Comparison of ENCODE assay signal across 10 cellular contexts in genomic region chr10:110413903-110414562, GRCh38.
DNase-seq lines count a peak whose midpoint lies in the region; ATAC-seq and TF ChIP-seq lines count a peak whose summit lies in the region.
"Had no signal": no experiment of that assay in that cellular context is flagged by ENCODE, and none has a peak within 500 bp of the region (broad histone marks: within the 10 kb centered on the region; RNA-seq: fewer than 3 reads in every experiment).

No MANE protein-coding gene starts in this region.

- H3K79me2 ChIP-seq in trophoblast cell (ENCODE audit: control insufficient read depth, insufficient read depth, low read length, poor library complexity): no peaks in the 10 kb centered on the region

- no peak overlapping the region for H3K9ac ChIP-seq in trophoblast cell (ENCODE audit: low read length)

- peak overlapping the region; percentile 12 for H3K18ac ChIP-seq in trophoblast cell (ENCODE audit: low read length)

- H3K14ac ChIP-seq in trophoblast cell (ENCODE audit: low read length): peak overlapping the region; percentile 47

- H2AK5ac ChIP-seq in trophoblast cell (ENCODE audit: low read length): no peak overlapping the region

- H3K27ac ChIP-seq in trophoblast cell (ENCODE audit: low read depth, low read length) (peak overlapping the region; percentile 30), coronary artery (no peak overlapping the region)

- peak overlapping the region; percentile 49 for H4K91ac ChIP-seq in trophoblast cell (ENCODE audit: low read depth, low read length)

- no peak for TF ChIP-seq CTCF in coronary artery (IDR thresholded peaks at IDR 0.05)

- no peak overlapping the region for H3K23ac ChIP-seq in trophoblast cell (ENCODE audit: low read length)

- ATAC-seq in HG02973 (IDR thresholded peaks at IDR 0.05; ENCODE audit: unreplicated experiment): peak; percentile 10
- peak; percentile 11 for ATAC-seq in T-helper 17 cell

- H2BK120ac ChIP-seq in trophoblast cell (ENCODE audit: insufficient read depth, low read length, poor library complexity): peak overlapping the region; percentile 45

- H3K9me3 Mint-ChIP-seq in T-helper 1 cell treated with Interleukin-12 subunit alpha and Interleukin-12 subunit beta and Interleukin-4 antibody, amounts not matched to agents 30 μg/mL and 1 μg/mL, for 36 hours: no peaks in the 10 kb centered on the region

- peaks cover 36% of the 10 kb centered on the region for H3K79me1 ChIP-seq in trophoblast cell (ENCODE audit: low read length)

- DNase-seq in T-helper 1 cell: no peak
- no peak for DNase-seq in T-helper 17 cell
- no peak for DNase-seq in trophoblast cell
- no peak for DNase-seq in GOT3 (lab: John Stamatoyannopoulos, UW)
- no peak for DNase-seq in NCI-H187 (lab: John Stamatoyannopoulos, UW)
- DNase-seq in coronary artery (ENCODE audit: low spot score): no peak
- DNase-seq: BE2C, NCI-H1436 treated with DMSO at 0.1 percent for 48 hours had no signal

- peak overlapping the region; percentile 2 for H2BK5ac ChIP-seq in trophoblast cell (ENCODE audit: low read depth, low read length, poor library complexity)

- H3K4me3 ChIP-seq in trophoblast cell (ENCODE audit: low read depth, low read length): no peak overlapping the region
- no peak overlapping the region for H3K4me3 ChIP-seq in coronary artery

- peak overlapping the region; percentile 47 for H4K8ac ChIP-seq in trophoblast cell (ENCODE audit: low read depth, low read length)

- H3K27ac Mint-ChIP-seq in T-helper 1 cell treated with Interleukin-12 subunit alpha and Interleukin-12 subunit beta and Interleukin-4 antibody, amounts not matched to agents 30 μg/mL and 1 μg/mL, for 36 hours: peak overlapping the region; percentile 91
- peak overlapping the region; percentile 94 for H3K27ac Mint-ChIP-seq in T-helper 17 cell

- H3K36me3 ChIP-seq in trophoblast cell (ENCODE audit: control insufficient read depth in 1 of 2, insufficient read depth in 2 of 2, low read length in 2 of 2): no peaks in the 10 kb centered on the region
- H3K36me3 ChIP-seq: BE2C had no signal

- no CpG with 5 or more reads among the region's 11 CpGs for WGBS in trophoblast cell (ENCODE audit: extremely low coverage, insufficient coverage, insufficient read length)

- peaks cover 71% of the 10 kb centered on the region for H3K4me1 Mint-ChIP-seq in T-helper 1 cell treated with Interleukin-12 subunit alpha and Interleukin-12 subunit beta and Interleukin-4 antibody, amounts not matched to agents 30 μg/mL and 1 μg/mL, for 36 hours (ENCODE audit: low read depth)
- H3K4me1 Mint-ChIP-seq in T-helper 17 cell: peaks cover 25% of the 10 kb centered on the region

- H3K4me1 ChIP-seq in trophoblast cell (ENCODE audit: control insufficient read depth in 1 of 2, insufficient read depth in 2 of 2, low read length in 2 of 2): peaks cover 35 to 38% of the 10 kb centered on the region in 2 experiments

- no peaks in the 10 kb centered on the region for H3K27me3 Mint-ChIP-seq in T-helper 1 cell treated with Interleukin-12 subunit alpha and Interleukin-12 subunit beta and Interleukin-4 antibody, amounts not matched to agents 30 μg/mL and 1 μg/mL, for 36 hours (ENCODE audit: low read depth)
- no peaks in the 10 kb centered on the region for H3K27me3 Mint-ChIP-seq in T-helper 17 cell

- H3K4me3 Mint-ChIP-seq in T-helper 1 cell treated with Interleukin-12 subunit alpha and Interleukin-12 subunit beta and Interleukin-4 antibody, amounts not matched to agents 30 μg/mL and 1 μg/mL, for 36 hours: peak overlapping the region; percentile 66
- H3K4me3 Mint-ChIP-seq in T-helper 17 cell: peak overlapping the region; percentile 57

- H2BK12ac ChIP-seq in trophoblast cell (ENCODE audit: low read length): peak overlapping the region; percentile 19

- H3K4me2 ChIP-seq in trophoblast cell (ENCODE audit: low read length): peak overlapping the region; percentile 9

- H3K9me3 ChIP-seq in T-helper 17 cell (ENCODE audit: control insufficient read depth, low read length, poor library complexity, severe bottlenecking) (no peaks in the 10 kb centered on the region), trophoblast cell (ENCODE audit: insufficient read depth, low read depth, low read length) (peaks cover 5% of the 10 kb centered on the region)
- H3K9me3 ChIP-seq: BE2C had no signal

- no peak overlapping the region for H3K4ac ChIP-seq in trophoblast cell (ENCODE audit: low read depth, low read length)

- H4K12ac ChIP-seq in trophoblast cell (ENCODE audit: low read depth, low read length): no peak overlapping the region

- H2AFZ ChIP-seq in trophoblast cell (ENCODE audit: insufficient read depth, low read length, poor library complexity): no peak overlapping the region

- no peaks in the 10 kb centered on the region for H3K27me3 ChIP-seq in trophoblast cell (ENCODE audit: insufficient read depth, low read length)
- H3K27me3 ChIP-seq: BE2C had no signal

- no peaks in the 10 kb centered on the region for H3K36me3 Mint-ChIP-seq in T-helper 1 cell treated with Interleukin-12 subunit alpha and Interleukin-12 subunit beta and Interleukin-4 antibody, amounts not matched to agents 30 μg/mL and 1 μg/mL, for 36 hours (ENCODE audit: low read depth)
- H3K36me3 Mint-ChIP-seq in T-helper 17 cell (ENCODE audit: low read depth): no peaks in the 10 kb centered on the region
